Comparison of ENCODE assay signal across 12 cellular contexts in the genomic region with DNA sequence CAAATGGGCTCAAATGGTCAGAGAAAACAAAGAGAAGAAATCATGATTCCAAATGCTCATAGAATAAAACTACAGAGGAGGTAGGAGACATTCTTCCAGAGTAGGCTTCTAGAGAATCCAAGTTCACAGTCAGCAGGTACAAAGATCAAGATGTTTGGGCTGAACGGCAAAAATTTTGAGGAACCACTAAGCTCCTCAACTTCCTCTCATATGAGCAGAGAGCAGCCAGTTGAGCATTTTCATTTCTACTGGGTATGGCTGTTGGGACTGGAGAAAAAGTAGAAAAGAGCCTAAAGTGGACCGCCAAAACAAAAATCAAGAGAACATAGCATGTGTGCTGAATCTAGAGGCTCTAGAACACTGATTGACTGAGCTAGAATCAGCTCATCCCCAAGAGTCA.
"Had no signal": no experiment of that assay in that cellular context is flagged by ENCODE, and none has a peak within 500 bp of the region (broad histone marks: within the 10 kb centered on the region; RNA-seq: fewer than 3 reads in every experiment).

No MANE protein-coding gene starts in this region.

- H3K27ac ChIP-seq: ascending aorta, brain microvascular endothelial cell, heart left ventricle, pancreas, psoas muscle, right atrium auricular region, thoracic aorta, upper lobe of left lung, WERI-Rb-1 had no signal

- H3K27me3 ChIP-seq: ascending aorta, brain microvascular endothelial cell, heart left ventricle, pancreas, right atrium auricular region, upper lobe of left lung had no signal

- H3K36me3 ChIP-seq: ascending aorta, brain microvascular endothelial cell, heart left ventricle, pancreas, right atrium auricular region, thoracic aorta, upper lobe of left lung, WERI-Rb-1 had no signal

- H3K4me1 ChIP-seq: ascending aorta, pancreas, right atrium auricular region, upper lobe of left lung had no signal

- H3K9me3 ChIP-seq: ascending aorta, heart left ventricle, pancreas, psoas muscle, right atrium auricular region, thoracic aorta, upper lobe of left lung had no signal

- DNase-seq: activated CD4-positive, CD25-positive, alpha-beta regulatory T cell treated with anti-CD3 and anti-CD28 coated beads, Interleukin-2, amount 50 U/mL, for 72 hours; heart left ventricle; islet precursor cell; left cardiac atrium; pancreas; psoas muscle; upper lobe of left lung; WERI-Rb-1 had no signal

- H3K4me3 ChIP-seq: ascending aorta, heart left ventricle, pancreas, psoas muscle, right atrium auricular region, thoracic aorta, upper lobe of left lung had no signal

- ATAC-seq: heart left ventricle, psoas muscle had no signal
